Comparison of ENCODE assay signal across 17 cellular contexts in the genomic region with DNA sequence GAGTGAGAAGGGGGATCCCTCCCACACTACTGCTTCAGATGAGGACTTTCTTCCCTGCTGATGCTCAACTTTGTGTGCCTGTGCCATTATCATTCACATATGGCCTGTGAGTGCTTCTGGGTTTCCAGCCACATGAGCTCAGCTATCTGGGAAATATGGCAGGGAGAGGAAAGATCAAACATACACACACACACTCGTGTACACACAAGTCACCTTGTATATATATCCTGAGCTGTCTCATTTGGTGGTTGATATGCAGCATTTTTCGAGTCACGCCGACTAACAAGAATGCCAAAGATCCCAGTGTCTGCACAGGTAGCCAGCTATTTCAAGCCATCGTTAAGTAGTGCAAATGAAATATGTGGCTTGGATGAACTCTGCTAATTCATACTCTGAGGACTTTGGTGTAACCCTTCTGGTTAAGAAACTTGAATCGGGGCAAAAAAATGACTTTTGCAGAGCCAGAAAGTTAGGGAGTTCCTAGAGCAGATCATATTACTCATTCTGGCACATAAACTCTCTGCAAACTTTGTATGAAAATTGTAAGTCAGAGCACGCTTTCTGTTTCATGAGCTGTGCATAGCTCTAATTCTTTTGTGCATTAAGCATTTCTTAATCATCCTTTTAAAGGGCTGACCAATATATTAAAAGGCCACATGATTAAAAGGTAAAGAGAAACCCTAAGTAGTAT. TPM values are rescaled to one million over a fixed set of nuclear protein-coding genes. Genes with fewer than 3 reads are reported as not detected.
DNase-seq lines count a peak whose midpoint lies in the region; ATAC-seq and TF ChIP-seq lines count a peak whose summit lies in the region.
"Had no signal": no experiment of that assay in that cellular context is flagged by ENCODE, and none has a peak within 500 bp of the region (broad histone marks: within the 10 kb centered on the region; RNA-seq: fewer than 3 reads in every experiment).

No MANE protein-coding gene starts in this region.

- H3K4me1 ChIP-seq in heart left ventricle (no peaks in the 10 kb centered on the region), gastroesophageal sphincter (peaks cover 0 to 17% (median 6%) of the 10 kb centered on the region in 3 donors), thyroid gland (no peaks in the 10 kb centered on the region)

- intact Hi-C loops in Right ventricle myocardium inferior (cut with DNase I): no loop called here
- intact Hi-C loops in heart left ventricle (cut with DNase I): no loop called here
- intact Hi-C loops in thyroid gland (cut with DNase I): no loop called here
- intact Hi-C loops in left colon (cut with DNase I, micrococcal nuclease): no loop called here

- H3K4me1 Mint-ChIP-seq in type B pancreatic cell (ENCODE audit: unreplicated experiment): peaks cover 39% of the 10 kb centered on the region
- H3K4me1 Mint-ChIP-seq: activated CD4-positive, alpha-beta T cell treated with anti-CD3 and anti-CD28 coated beads, Interleukin-2, amount 10 ng/mL, durations not matched to agents 7 days and 5 days; naive thymus-derived CD8-positive, alpha-beta T cell had no signal

- in situ Hi-C loops in astrocyte of the cerebellum (cut with HindIII; ENCODE audit: low sequenced_read_pairs): no loop called here

- H3K27ac Mint-ChIP-seq in type B pancreatic cell: peak overlapping the region; percentile 35
- H3K27ac Mint-ChIP-seq: activated CD4-positive, alpha-beta T cell treated with anti-CD3 and anti-CD28 coated beads, Interleukin-2, amount 10 ng/mL, durations not matched to agents 7 days and 5 days; activated T-helper 2 cell treated with anti-CD3 and anti-CD28 coated beads, Interferon-gamma antibody, Interleukin-2, Interleukin-4, amounts not matched to agents 10 μg/mL and 5 μg/mL and 100 μg/mL, durations not matched to agents 14 hours and 24 hours and 36 hours; naive thymus-derived CD8-positive, alpha-beta T cell had no signal

- 68 to 75% (median 74%) methylated on average over 7 of the region's 7 CpGs for WGBS in heart left ventricle, 4 donors
- WGBS in gastroesophageal sphincter (ENCODE audit: low coverage in 1 of 2), 2 donors: 30 to 32% methylated on average over 7 of the region's 7 CpGs
- 68 to 71% methylated on average over 7 of the region's 7 CpGs for WGBS in thyroid gland, 2 donors

- H3K36me3 Mint-ChIP-seq in type B pancreatic cell: no peaks in the 10 kb centered on the region
- H3K36me3 Mint-ChIP-seq: naive thymus-derived CD8-positive, alpha-beta T cell had no signal

- TF ChIP-seq CTCF in heart left ventricle (IDR thresholded peaks at IDR 0.05): no peak
- TF ChIP-seq CTCF in astrocyte of the cerebellum (IDR thresholded peaks at IDR 0.05; ENCODE audit: low read depth, low read length, missing control alignments): no peak
- TF ChIP-seq CTCF in gastroesophageal sphincter (IDR thresholded peaks at IDR 0.05): no peak
- no peak for TF ChIP-seq CTCF in type B pancreatic cell (conservative IDR thresholded peaks at IDR 0.05)
- TF ChIP-seq CTCF in thyroid gland (IDR thresholded peaks at IDR 0.05): no peak

- H3K9me3 Mint-ChIP-seq in type B pancreatic cell: no peaks in the 10 kb centered on the region
- H3K9me3 Mint-ChIP-seq: activated CD4-positive, alpha-beta T cell treated with anti-CD3 and anti-CD28 coated beads, Interleukin-2, amount 10 ng/mL, durations not matched to agents 7 days and 5 days; activated T-helper 2 cell treated with anti-CD3 and anti-CD28 coated beads, Interferon-gamma antibody, Interleukin-2, Interleukin-4, amounts not matched to agents 10 μg/mL and 5 μg/mL and 100 μg/mL, durations not matched to agents 14 hours and 24 hours and 36 hours had no signal

- ATAC-seq in Right ventricle myocardium inferior: peak; percentile 37
- ATAC-seq in heart left ventricle: no peak
- ATAC-seq in gastroesophageal sphincter: peak; percentile 36
- no peak for ATAC-seq in left colon
- ATAC-seq: naive thymus-derived CD8-positive, alpha-beta T cell had no signal

- H3K4me3 ChIP-seq in heart left ventricle (no peak overlapping the region), astrocyte of the cerebellum (ENCODE audit: low read depth, low read length) (no peak overlapping the region), gastroesophageal sphincter (no peak overlapping the region), thyroid gland (replicated peaks in 1 of 3) (no peak overlapping the region)
- H3K4me3 ChIP-seq: thoracic aorta had no signal

- peak overlapping the region; percentile 47 for H3K4me3 Mint-ChIP-seq in type B pancreatic cell
- H3K4me3 Mint-ChIP-seq: activated CD4-positive, alpha-beta T cell treated with anti-CD3 and anti-CD28 coated beads, Interleukin-2, amount 10 ng/mL, durations not matched to agents 7 days and 5 days; naive thymus-derived CD8-positive, alpha-beta T cell had no signal

- H3K27me3 ChIP-seq in heart left ventricle: peaks cover 0 to 28% (median 0%) of the 10 kb centered on the region in 9 donors
- no peaks in the 10 kb centered on the region for H3K27me3 ChIP-seq in gastroesophageal sphincter
- H3K27me3 ChIP-seq in thyroid gland: no peaks in the 10 kb centered on the region

- no peaks in the 10 kb centered on the region for H3K9me3 ChIP-seq in heart left ventricle
- no peaks in the 10 kb centered on the region for H3K9me3 ChIP-seq in gastroesophageal sphincter
- H3K9me3 ChIP-seq in thyroid gland: no peaks in the 10 kb centered on the region
- H3K9me3 ChIP-seq: thoracic aorta had no signal

- no peak for DNase-seq in Right ventricle myocardium inferior (ENCODE audit: missing footprints)
- DNase-seq in heart left ventricle: no peak
- DNase-seq in astrocyte of the cerebellum (ENCODE audit: low read depth): peak; percentile 61
- DNase-seq in type B pancreatic cell (ENCODE audit: extremely low spot score, unreplicated experiment): no peak
- no peak for DNase-seq in thyroid gland
- DNase-seq in activated CD4-positive, CD25-positive, alpha-beta regulatory T cell treated with anti-CD3 and anti-CD28 coated beads, Interleukin-2, amount 50 U/mL, for 72 hours: no peak
- no peak for DNase-seq in left colon
- DNase-seq: activated CD4-positive, alpha-beta T cell treated with anti-CD3 and anti-CD28 coated beads, Interleukin-2, amount 10 ng/mL, durations not matched to agents 7 days and 5 days; Calu3; central memory CD4-positive, alpha-beta T cell; naive thymus-derived CD8-positive, alpha-beta T cell; NCI-H1092 treated with DMSO at 0.1 percent for 48 hours; NCI-H345 had no signal

- peaks cover 22% of the 10 kb centered on the region for H3K27me3 Mint-ChIP-seq in type B pancreatic cell
- H3K27me3 Mint-ChIP-seq: activated CD4-positive, alpha-beta T cell treated with anti-CD3 and anti-CD28 coated beads, Interleukin-2, amount 10 ng/mL, durations not matched to agents 7 days and 5 days had no signal

- no peak for TF ChIP-seq EP300 in gastroesophageal sphincter (IDR thresholded peaks at IDR 0.05)

- TF ChIP-seq POLR2A in heart left ventricle (IDR thresholded peaks at IDR 0.05) (no peak), gastroesophageal sphincter (IDR thresholded peaks at IDR 0.05) (no peak), thyroid gland (IDR thresholded peaks at IDR 0.05) (no peak)

- H3K36me3 ChIP-seq in heart left ventricle (no peaks in the 10 kb centered on the region), gastroesophageal sphincter (no peaks in the 10 kb centered on the region), thyroid gland (no peaks in the 10 kb centered on the region)
- H3K36me3 ChIP-seq: thoracic aorta had no signal

- H3K27ac ChIP-seq in heart left ventricle (no peak overlapping the region), gastroesophageal sphincter (no peak overlapping the region), thyroid gland (no peak overlapping the region)
- H3K27ac ChIP-seq: thoracic aorta had no signal

RNA-seq across cellular contexts. Expression of a gene that starts 24.9 kb away (rescaled TPM):
- 6.9 TPM for total RNA-seq in Right ventricle myocardium inferior
- total RNA-seq in heart left ventricle: 1 to 10 TPM; 2.3 to 7.4 (median 3.4) TPM
- 1 to 10 TPM in 1 of 2 donors, under 1 TPM in 1; 0.35 to 1.1 TPM for polyA plus RNA-seq in heart left ventricle
- total RNA-seq in gastroesophageal sphincter: 10 to 100 TPM in 2 of 4 donors, 1 to 10 TPM in 2; 3.1 to 46.3 (median 11.3) TPM
- total RNA-seq in type B pancreatic cell (ENCODE audit: low replicate concordance): 62.0 and 99.3 TPM in 2 replicates
- total RNA-seq in thyroid gland: 10 to 100 TPM in 3 of 4 donors, 1 to 10 TPM in 1; 4.2 to 15.6 (median 10.4) TPM
- 1 to 10 TPM; 3.2 to 4.0 TPM for total RNA-seq in left colon
- total RNA-seq: activated CD4-positive, alpha-beta T cell treated with anti-CD3 and anti-CD28 coated beads, Interleukin-2, amount 10 ng/mL, durations not matched to agents 7 days and 5 days; naive thymus-derived CD8-positive, alpha-beta T cell; T-helper 1 cell treated with Interleukin-12 subunit alpha and Interleukin-12 subunit beta and Interleukin-4 antibody, amounts not matched to agents 30 ng/mL and 1 ng/mL, for 36 hours had no signal
- polyA plus RNA-seq: naive thymus-derived CD8-positive, alpha-beta T cell had no signal

Comparison
In these comparisons a context has a peak if more than half of its experiments do, and no peak if none do; other contexts are left out.
1. ATAC-seq: peak in Right ventricle myocardium inferior (single experiment) and gastroesophageal sphincter (single experiment); none in heart left ventricle (0 of 4) and left colon (single experiment).